Comparison of ENCODE assay signal across 11 cellular contexts in the genomic region with DNA sequence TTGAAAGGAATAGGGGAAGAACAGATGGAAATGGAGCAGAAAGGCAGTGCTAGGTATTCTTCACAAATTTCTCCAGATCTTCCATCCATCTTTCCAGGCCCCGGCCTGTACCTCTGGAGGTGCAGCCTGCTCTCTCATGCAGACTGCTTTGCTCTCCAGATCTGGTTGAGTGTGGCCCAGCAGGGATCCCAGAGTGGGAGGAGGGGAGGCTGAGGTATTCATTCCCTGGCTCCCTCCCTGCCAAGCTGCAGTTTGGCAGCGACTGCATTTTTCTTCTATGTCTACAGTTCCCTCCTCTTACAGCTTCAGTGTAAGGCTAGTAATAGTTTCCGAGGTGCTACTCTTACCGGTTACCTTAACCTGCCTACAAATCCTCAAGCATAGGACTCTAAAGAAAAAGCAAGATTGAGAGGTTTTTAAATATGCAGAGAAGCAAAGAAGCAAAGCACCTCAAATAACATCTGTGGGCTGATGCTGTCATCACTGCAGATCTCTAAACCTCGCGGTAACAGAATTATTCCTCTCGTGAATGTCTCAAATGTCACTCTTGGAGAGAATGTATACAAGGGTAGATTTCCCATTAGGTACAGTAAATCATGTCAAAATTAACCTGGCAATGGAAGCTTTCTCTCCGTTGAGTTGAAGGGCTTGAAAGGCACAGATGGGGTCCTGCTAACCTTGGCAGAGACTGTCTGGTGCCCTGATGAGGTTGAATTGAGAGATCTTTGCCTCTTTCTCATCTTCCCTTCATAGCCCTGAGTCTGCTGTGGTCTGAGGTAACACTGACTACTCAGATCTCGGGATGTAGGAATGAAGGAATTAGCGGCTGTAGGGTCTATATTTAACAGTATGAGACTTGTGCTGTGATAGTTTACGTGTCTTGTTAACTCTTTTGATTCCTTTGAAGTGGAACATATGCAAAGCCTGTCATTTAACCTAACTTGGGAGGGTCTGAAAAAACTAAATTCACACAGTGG.
DNase-seq lines count a peak whose midpoint lies in the region; ATAC-seq and TF ChIP-seq lines count a peak whose summit lies in the region.
"Had no signal": no experiment of that assay in that cellular context is flagged by ENCODE, and none has a peak within 500 bp of the region (broad histone marks: within the 10 kb centered on the region; RNA-seq: fewer than 3 reads in every experiment).

No MANE protein-coding gene starts in this region.

- in situ Hi-C loops in G401 (cut with HindIII; ENCODE audit: low sequenced_read_pairs): no loop called here

- peak; percentile 27 for ATAC-seq in foreskin keratinocyte
- ATAC-seq in GM21786 (IDR thresholded peaks at IDR 0.05; ENCODE audit: unreplicated experiment): no peak
- ATAC-seq in HG03442 (IDR thresholded peaks at IDR 0.05; ENCODE audit: unreplicated experiment): no peak
- ATAC-seq: Panc1 had no signal

- DNase-seq in G401 (ENCODE audit: low spot score) (peak; percentile 34), NCI-H226 (peak; percentile 13), foreskin keratinocyte (peak in 1 of 2 donors; percentile 19), posterior cingulate gyrus (peak in 7 of 10 donors; percentile 14 to 84 (median 42)), RPMI8226 (no peak)
- no peak for DNase-seq in NK-92 treated with Interleukin-12 subunit alpha and Interleukin-12 subunit beta, amount 100 ng/mL, for 24 hours (lab: John Stamatoyannopoulos, UW)
- DNase-seq: stimulated activated CD4-positive, alpha-beta T cell treated with anti-CD3 and anti-CD28 coated beads, Interleukin-2, amount 100 ng/mL, for 48 hours had no signal

- no peaks in the 10 kb centered on the region for H3K27me3 ChIP-seq in foreskin keratinocyte

- no peak overlapping the region for H3K27ac ChIP-seq in foreskin keratinocyte
- H3K27ac ChIP-seq: VCaP had no signal

- TF ChIP-seq CTCF in foreskin keratinocyte (conservative IDR thresholded peaks at IDR 0.05): no peak

- no peaks in the 10 kb centered on the region for H3K4me1 ChIP-seq in foreskin keratinocyte

- intact Hi-C loops in posterior cingulate gyrus (cut with DNase I): no loop called here

Comparison
In these comparisons a context has a peak if more than half of its experiments do, and no peak if none do; other contexts are left out.
1. DNase-seq: peak in G401 (single experiment), NCI-H226 (single experiment) and posterior cingulate gyrus (7 of 10); none in RPMI8226 (single experiment) and NK-92 treated with Interleukin-12 subunit alpha and Interleukin-12 subunit beta, amount 100 ng/mL, for 24 hours (single experiment).